Comparison of ENCODE assay signal across 12 cellular contexts in the genomic region with DNA sequence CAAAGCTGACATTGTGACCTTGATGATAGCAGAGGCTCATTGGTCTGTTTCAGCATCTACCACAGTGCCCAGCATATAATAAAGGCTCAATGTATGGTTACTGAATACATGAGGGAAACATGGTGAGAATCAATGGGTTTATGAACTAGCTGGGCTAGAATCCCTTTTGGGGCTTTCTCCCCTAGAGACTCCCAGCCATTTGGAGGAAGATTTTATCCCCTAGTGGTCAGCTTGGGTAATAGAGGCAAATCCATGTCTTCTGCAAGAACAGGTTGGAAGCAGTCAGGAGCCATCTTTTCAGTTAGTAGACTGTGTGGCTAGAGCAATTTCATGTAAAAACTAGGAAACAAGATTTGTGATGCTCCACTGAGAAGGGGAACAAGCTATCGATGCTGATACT. TPM values are rescaled to one million over a fixed set of nuclear protein-coding genes. Genes with fewer than 3 reads are reported as not detected.
A peak's percentile ranks its signal among the peaks of the same experiment; 100 is the strongest.
DNase-seq lines count a peak whose midpoint lies in the region; ATAC-seq and TF ChIP-seq lines count a peak whose summit lies in the region.
"Had no signal": no experiment of that assay in that cellular context is flagged by ENCODE, and none has a peak within 500 bp of the region (broad histone marks: within the 10 kb centered on the region; RNA-seq: fewer than 3 reads in every experiment).

No MANE protein-coding gene starts in this region.

- H3K36me3 Mint-ChIP-seq in CD4-positive, alpha-beta memory T cell = no peaks in the 10 kb centered on the region

- H3K4me3 Mint-ChIP-seq in CD4-positive, alpha-beta memory T cell = no peak overlapping the region
- H3K4me3 Mint-ChIP-seq: activated naive CD8-positive, alpha-beta T cell treated with anti-CD3 and anti-CD28 coated beads, Interleukin-2, amount 50 U/mL, for 24 hours had no signal

- CTCF ChIA-PET in CD4-positive, alpha-beta memory T cell (lab: Charles Lee; ENCODE audit: partially characterized antibody) = interaction anchor here (0.7 kb wide), 1 partner anchor 18 kb away, joined by 3 read pairs; no protein-coding TSS in a partner anchor

- H3K27ac Mint-ChIP-seq in CD4-positive, alpha-beta memory T cell = no peak overlapping the region
- H3K27ac Mint-ChIP-seq: activated naive CD8-positive, alpha-beta T cell treated with anti-CD3 and anti-CD28 coated beads, Interleukin-2, amount 50 U/mL, for 24 hours had no signal

- no peak overlapping the region for H3K27ac ChIP-seq in CD4-positive, alpha-beta memory T cell (ENCODE audit: low read depth, low read length)

- in situ Hi-C loops in ACHN (cut with HindIII; ENCODE audit: low pct_ligation_motif_present, low pct_unique_long_range_greater_than_20kb, low sequenced_read_pairs) = no loop called here

- H3K27me3 Mint-ChIP-seq in CD4-positive, alpha-beta memory T cell = peaks cover 16% of the 10 kb centered on the region in 2 donors

- H3K4me1 Mint-ChIP-seq in CD4-positive, alpha-beta memory T cell = no peaks in the 10 kb centered on the region
- H3K4me1 Mint-ChIP-seq: activated naive CD8-positive, alpha-beta T cell treated with anti-CD3 and anti-CD28 coated beads, Interleukin-2, amount 50 U/mL, for 24 hours had no signal

- intact Hi-C loops in CD4-positive, alpha-beta memory T cell (cut with micrococcal nuclease) = no loop called here
- intact Hi-C loops in left colon (cut with DNase I, micrococcal nuclease) = no loop called here

- H3K9me3 Mint-ChIP-seq in CD4-positive, alpha-beta memory T cell = peaks cover 0 to 7% (median 0%) of the 10 kb centered on the region in 8 donors

- no peaks in the 10 kb centered on the region for H3K36me3 ChIP-seq in CD4-positive, alpha-beta memory T cell (ENCODE audit: insufficient read depth, low read length)

- H3K4me1 ChIP-seq in CD4-positive, alpha-beta memory T cell (ENCODE audit: insufficient read depth, low read length) = no peaks in the 10 kb centered on the region

- no peaks in the 10 kb centered on the region for H3K27me3 ChIP-seq in CD4-positive, alpha-beta memory T cell (ENCODE audit: insufficient read depth, low read length)

- no peak for ATAC-seq in left colon
- ATAC-seq: activated naive CD8-positive, alpha-beta T cell treated with anti-CD3 and anti-CD28 coated beads, Interleukin-2, amount 50 U/mL, for 24 hours had no signal

- H3K9me3 ChIP-seq in CD4-positive, alpha-beta memory T cell (ENCODE audit: control insufficient read depth in 1 of 2, low read length in 2 of 2) = no peaks in the 10 kb centered on the region

- peak; percentile 8 for DNase-seq in ACHN
- DNase-seq in RPMI8226 = peak; percentile 12
- peak; percentile 16 for DNase-seq in germinal center (ENCODE audit: low spot score)
- no peak for DNase-seq in retina
- DNase-seq in CD4-positive, alpha-beta memory T cell = no peak
- DNase-seq in left colon = no peak
- no peak for DNase-seq in cerebellar nuclear complex (lab: John Stamatoyannopoulos, UW)
- DNase-seq: activated CD4-positive, CD25-positive, alpha-beta regulatory T cell; activated naive CD8-positive, alpha-beta T cell treated with anti-CD3 and anti-CD28 coated beads, Interleukin-2, amount 50 U/mL, for 24 hours; DMS79 treated with DMSO at 0.1 percent for 48 hours had no signal

- TF ChIP-seq CTCF in GM12874 (IDR thresholded peaks at IDR 0.05; ENCODE audit: insufficient read depth, low read depth, low read length) = peak; percentile 59

- no peak overlapping the region for H3K4me3 ChIP-seq in CD4-positive, alpha-beta memory T cell (ENCODE audit: low read length in 2 of 2)

- POLR2A ChIA-PET in CD4-positive, alpha-beta memory T cell (lab: Charles Lee; ENCODE audit: partially characterized antibody) = no interaction called here

RNA-seq across cellular contexts. Expression of gene REG4, which starts 15.8 kb away (rescaled TPM):
- total RNA-seq in CD4-positive, alpha-beta memory T cell = under 1 TPM in 1 of 2 experiments, not detected in 1; 0.25 TPM
- polyA plus RNA-seq in CD4-positive, alpha-beta memory T cell = under 1 TPM in 1 of 2 donors, not detected in 1; 0.18 TPM
- 10 to 100 TPM; 35.7 to 37.5 TPM for total RNA-seq in left colon
- total RNA-seq: glomerular endothelial cell had no signal

RNA-seq across cellular contexts. Expression of gene HMGCS2, which starts 58.3 kb away (rescaled TPM):
- total RNA-seq in CD4-positive, alpha-beta memory T cell = not detected
- not detected for polyA plus RNA-seq in CD4-positive, alpha-beta memory T cell
- total RNA-seq in left colon = 100 to 1,000 TPM; 583 to 627 TPM
- total RNA-seq: glomerular endothelial cell had no signal

Comparison
In these comparisons a context has a peak if more than half of its experiments do, and no peak if none do; other contexts are left out.
1. DNase-seq: peak in ACHN (single experiment), RPMI8226 (single experiment) and germinal center (single experiment); none in retina (single experiment), CD4-positive, alpha-beta memory T cell (0 of 5), left colon (0 of 2) and cerebellar nuclear complex (0 of 2).
2. RNA of gene REG4, which starts 15.8 kb away (total RNA-seq): 35.7 to 37.5 TPM in left colon; 0.25 TPM in CD4-positive, alpha-beta memory T cell; every median in the first group is over 10 times any median in the second.
3. RNA of gene HMGCS2, which starts 58.3 kb away (total RNA-seq): 583 to 627 TPM in left colon; not detected in CD4-positive, alpha-beta memory T cell; every median in the first group is over 100 times any median in the second.